ENCODE assay signal across 8 cellular contexts in genomic region chr12:88141774-88142609, GRCh38. TPM values are rescaled to one million over a fixed set of nuclear protein-coding genes. Genes with fewer than 3 reads are reported as not detected.
A peak's percentile ranks its signal among the peaks of the same experiment; 100 is the strongest.
DNase-seq lines count a peak whose midpoint lies in the region; FAIRE-seq and TF ChIP-seq lines count a peak whose summit lies in the region.

TSS of gene CEP290 (minus strand) at chr12:88142088. CDS start at chr12:88141307, 781 bp downstream.
TSS of gene TMTC3 (plus strand) at chr12:88142307. CDS start at chr12:88148316, 6,009 bp downstream.

- peaks cover 4% of the 10 kb centered on the region; the same call in 1 of the 2 replicates for H3K4me1 ChIP-seq in SJSA1 (replicated peaks)
- peaks cover 39% of the 10 kb centered on the region for H3K4me1 ChIP-seq in neuron (ENCODE audit: insufficient read depth, low read length)

- peak within 1 kb of the TSS; percentile 91 for H3K4me3 Mint-ChIP-seq in activated naive CD4-positive, alpha-beta T cell treated with anti-CD3 and anti-CD28 coated beads for 36 hours

- H3K36me3 ChIP-seq in SJSA1 (peaks cover 6% of the 10 kb centered on the region), neuron (ENCODE audit: insufficient read depth, low read length) (peaks cover 12% of the 10 kb centered on the region)

- intact Hi-C loops in activated naive CD4-positive, alpha-beta T cell treated with anti-CD3 and anti-CD28 coated beads for 36 hours (cut with micrococcal nuclease), result loop anchor here (1.0 to 10.0 kb wide), 13 partner anchors 93 to 1615 kb away; partner anchors contain the start of genes DUSP6 and POC1B

- H3K36me3 Mint-ChIP-seq in activated naive CD4-positive, alpha-beta T cell treated with anti-CD3 and anti-CD28 coated beads for 36 hours (ENCODE audit: low read depth), result peaks cover 21% of the 10 kb centered on the region

- TF ChIP-seq CTCF in HFF-Myc (IDR thresholded peaks at IDR 0.05; ENCODE audit: low read depth, low read length, missing control alignments), result no peak

- H3K9me3 Mint-ChIP-seq in activated naive CD4-positive, alpha-beta T cell treated with anti-CD3 and anti-CD28 coated beads for 36 hours, result no peaks in the 10 kb centered on the region

- FAIRE-seq in frontal cortex (lab: Jason Lieb, UNC), result peak; percentile 65

- H3K9me3 ChIP-seq in SJSA1 (replicated peaks) (no peaks in the 10 kb centered on the region), neuron (ENCODE audit: low read length) (no peaks in the 10 kb centered on the region)

- peak within 1 kb of the TSS; percentile 95 for H3K4me3 ChIP-seq in HFF-Myc (replicated peaks; ENCODE audit: low read depth, low read length)
- H3K4me3 ChIP-seq in SJSA1, result peak within 1 kb of the TSS; percentile 60
- H3K4me3 ChIP-seq in neuron (ENCODE audit: low read length), result peak within 1 kb of the TSS; percentile 88

- H3K27ac Mint-ChIP-seq in activated naive CD4-positive, alpha-beta T cell treated with anti-CD3 and anti-CD28 coated beads for 36 hours, result peak within 1 kb of the TSS; percentile 90

- H3K4me1 Mint-ChIP-seq in activated naive CD4-positive, alpha-beta T cell treated with anti-CD3 and anti-CD28 coated beads for 36 hours (ENCODE audit: low read depth), result peaks cover 40% of the 10 kb centered on the region

- DNase-seq in GM04503 (ENCODE audit: low read depth) (peak; percentile 99), HFF-Myc (ENCODE audit: extremely low read depth, low read depth) (peak; percentile 99), MV-4-11 (lab: John Stamatoyannopoulos, UW) (peak; percentile 99), SJSA1 (ENCODE audit: low read depth in 1 of 2, low spot score in 2 of 2) (peak; percentile 95 to 96), frontal cortex (ENCODE audit: low spot score in 2 of 2) (peak; percentile 71 to 80), stromal cell of bone marrow (ENCODE audit: low read depth) (peak; percentile 100)
- peak; percentile 95 for DNase-seq in activated naive CD4-positive, alpha-beta T cell treated with anti-CD3 and anti-CD28 coated beads for 36 hours

- CTCF ChIA-PET in activated naive CD4-positive, alpha-beta T cell treated with anti-CD3 and anti-CD28 coated beads for 36 hours (lab: Charles Lee), result no interaction called here

- H3K27me3 Mint-ChIP-seq in activated naive CD4-positive, alpha-beta T cell treated with anti-CD3 and anti-CD28 coated beads for 36 hours (ENCODE audit: low read depth), result no peaks in the 10 kb centered on the region

- peak within 1 kb of the TSS; percentile 87 for H2AFZ ChIP-seq in neuron (ENCODE audit: low read depth, low read length)

- H3K27me3 ChIP-seq in SJSA1 (replicated peaks) (no peaks in the 10 kb centered on the region), neuron (ENCODE audit: insufficient read depth, low read length) (no peaks in the 10 kb centered on the region)

- H3K27ac ChIP-seq in SJSA1, result peak within 1 kb of the TSS; percentile 56

RNA-seq across cellular contexts. Expression of gene CEP290, which starts in this region (rescaled TPM):
- total RNA-seq in SJSA1 (2014; rRNA removed; shearing (Covaris generic)), result 7.9 and 9.6 TPM in 2 replicates
- 10 to 100 TPM; 12.7 to 13.6 TPM for total RNA-seq in activated naive CD4-positive, alpha-beta T cell treated with anti-CD3 and anti-CD28 coated beads for 36 hours
- total RNA-seq in frontal cortex, result 37.5 TPM

RNA-seq across cellular contexts. Expression of gene TMTC3, which starts in this region (rescaled TPM):
- total RNA-seq in SJSA1 (2014; rRNA removed; shearing (Covaris generic)), result 45.6 and 52.2 TPM in 2 replicates
- 1 to 10 TPM; 5.2 TPM for total RNA-seq in activated naive CD4-positive, alpha-beta T cell treated with anti-CD3 and anti-CD28 coated beads for 36 hours
- 28.1 TPM for total RNA-seq in frontal cortex

Comparison
In these comparisons a context has a peak if more than half of its experiments do, and no peak if none do; other contexts are left out.
1. Peak in every context shown above with its lines: DNase-seq, H3K4me3 ChIP-seq and H3K27ac ChIP-seq.